ENCODE assay signal across 8 cellular contexts in the genomic region with DNA sequence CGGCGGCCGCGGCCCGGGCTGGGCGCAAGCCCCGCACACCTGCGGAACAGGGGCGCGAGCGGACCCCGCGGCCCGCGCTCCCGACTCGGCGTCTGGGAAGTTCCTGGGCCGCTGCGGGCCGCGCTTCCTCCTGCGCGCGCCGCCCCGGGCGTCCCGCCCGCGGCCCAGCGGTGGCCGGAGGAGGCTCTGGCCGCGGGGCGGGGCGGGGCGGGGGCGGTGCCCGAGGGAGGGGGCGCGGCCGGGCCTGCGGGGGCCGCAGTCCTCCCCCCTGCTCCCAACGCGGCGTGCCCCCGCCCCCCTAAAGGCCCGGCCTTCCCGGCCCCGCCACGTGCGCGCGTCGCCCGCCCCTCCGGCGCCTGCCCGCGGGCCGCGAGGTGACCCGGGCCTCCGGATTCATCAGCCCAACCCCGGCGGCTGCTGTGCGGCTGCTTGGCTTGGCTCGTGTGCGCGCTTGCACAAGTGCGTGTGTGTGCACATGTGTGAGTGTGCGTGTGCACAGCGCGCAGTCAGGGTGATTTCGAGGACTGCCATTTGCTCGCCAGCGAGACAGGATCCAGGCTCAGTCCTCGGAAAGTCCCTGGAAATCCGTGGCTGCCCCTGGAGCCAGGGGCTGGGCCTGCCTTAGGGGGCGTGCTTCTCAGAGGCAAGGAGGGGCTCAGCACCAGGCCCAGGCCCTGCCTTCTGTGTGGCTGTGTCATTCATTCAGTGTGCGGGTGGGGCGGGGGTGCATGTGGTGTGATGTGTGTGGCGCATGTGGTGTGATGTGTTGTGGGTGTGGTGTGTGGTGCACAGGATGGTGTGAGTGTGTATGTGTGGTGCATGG. TPM values are rescaled to one million over a fixed set of nuclear protein-coding genes. Genes with fewer than 3 reads are reported as not detected.
DNase-seq lines count a peak whose midpoint lies in the region; ATAC-seq and TF ChIP-seq lines count a peak whose summit lies in the region.

A gene (minus strand): TSS at position 188 of the 823 bp plus-strand sequence. CDS start 370 bp downstream, outside the sequence.

- no peaks in the 10 kb centered on the region for H3K27me3 ChIP-seq in SK-N-SH (ENCODE audit: insufficient read depth)

- no peak for TF ChIP-seq RAD21 in SK-N-SH (IDR thresholded peaks at IDR 0.05; ENCODE audit: low read length)

- WGBS in SK-N-SH (ENCODE audit: low lambda C conversion rate) = 42% methylated on average over 9 of the region's 85 CpGs

- no peak for TF ChIP-seq EP300 in SK-N-SH (IDR thresholded peaks at IDR 0.05; ENCODE audit: borderline replicate concordance in 1 of 2, low read depth in 1 of 2, low read length in 1 of 2)

- TF ChIP-seq CTCF in SK-N-SH (IDR thresholded peaks at IDR 0.05) (0 out of 2 replicates have a peak, but pooled peaks have one; percentile 10), coronary artery (IDR thresholded peaks at IDR 0.05) (no peak)

- no peaks in the 10 kb centered on the region for H3K36me3 ChIP-seq in SK-N-SH (replicated peaks in 1 of 2; ENCODE audit: control insufficient read depth in 1 of 2, insufficient read depth in 2 of 2, low read length in 1 of 2)

- H3F3A ChIP-seq in SK-N-SH (replicated peaks; ENCODE audit: insufficient read depth) = peaks cover 32% of the 10 kb centered on the region

- ATAC-seq in HG03097 (IDR thresholded peaks at IDR 0.05; ENCODE audit: low FRiP score, unreplicated experiment) = peak; percentile 44
- no peak for ATAC-seq in GM18517 (IDR thresholded peaks at IDR 0.05; ENCODE audit: unreplicated experiment)

- POLR2A ChIA-PET in SK-N-SH (lab: Yijun Ruan, JAX) = no interaction called here

- 0 out of 2 replicates have a peak, but pooled peaks cover 2% of the 10 kb centered on the region for H4K20me1 ChIP-seq in SK-N-SH (ENCODE audit: insufficient read depth)

- H3K9me2 ChIP-seq in SK-N-SH = no peaks in the 10 kb centered on the region

- peak within 1 kb of the TSS; percentile 83 for H3K9ac ChIP-seq in SK-N-SH

- peak; percentile 32 for DNase-seq in stimulated activated CD4-positive, alpha-beta T cell treated with anti-CD3 and anti-CD28 coated beads, Interleukin-12 subunit alpha, Interleukin-12 subunit beta, amount 100 ng/mL, for 4 hours
- DNase-seq in stimulated activated CD4-positive, alpha-beta T cell treated with anti-CD3 and anti-CD28 coated beads, Interleukin-2, amount 100 ng/mL, for 48 hours = no peak
- peak; percentile 91 for DNase-seq in SK-N-SH
- DNase-seq in coronary artery (ENCODE audit: low spot score) = no peak
- DNase-seq in left kidney (ENCODE audit: low read depth, low spot score) = peak; percentile 85
- DNase-seq in stimulated activated CD4-positive, alpha-beta T cell treated with anti-CD3 and anti-CD28 coated beads, Interleukin-4, amount 100 ng/mL, for 24 hours = peak; percentile 12

- peaks cover 17 to 32% of the 10 kb centered on the region in 2 experiments; a peak in 3 of 4 replicates for H3K4me1 ChIP-seq in SK-N-SH (ENCODE audit: control insufficient read depth in 1 of 2, insufficient read depth in 2 of 2, low read depth in 1 of 2, low read length in 1 of 2)

- CTCF ChIA-PET in SK-N-SH (lab: Yijun Ruan, JAX) = interaction anchor here (0.6 to 1.7 kb wide), 2 partner anchors 74 to 164 kb away, joined by 3 to 5 read pairs; no protein-coding TSS in a partner anchor

- no peaks in the 10 kb centered on the region for H3K9me3 ChIP-seq in SK-N-SH

- H2AFZ ChIP-seq in SK-N-SH (ENCODE audit: low read depth) = peak within 1 kb of the TSS; percentile 82; the same call in 1 of the 2 replicates

- H3K79me2 ChIP-seq in SK-N-SH (ENCODE audit: insufficient read depth) = peaks cover 41% of the 10 kb centered on the region

- peak within 1 kb of the TSS in 1 of 2 experiments; percentile 23; a peak in 2 of 4 replicates for H3K27ac ChIP-seq in SK-N-SH (ENCODE audit: low read depth in 2 of 2, low read length in 1 of 2)
- H3K27ac ChIP-seq in coronary artery = peak within 1 kb of the TSS; percentile 87 to 93

- peak within 1 kb of the TSS; percentile 62 to 67 for H3K4me3 ChIP-seq in SK-N-SH (ENCODE audit: low read depth in 2 of 2, low read length in 1 of 2)
- peak within 1 kb of the TSS; percentile 86 for H3K4me3 ChIP-seq in coronary artery

- peak within 1 kb of the TSS; percentile 95 for H3K4me2 ChIP-seq in SK-N-SH

TF ChIP-seq in SK-N-SH, 30 proteins besides CTCF, POLR2A, EP300 and RAD21:
- no peak for TF ChIP-seq FOSL2 (IDR thresholded peaks at IDR 0.05; ENCODE audit: borderline replicate concordance, low read depth)
- TF ChIP-seq, protein P1, sequence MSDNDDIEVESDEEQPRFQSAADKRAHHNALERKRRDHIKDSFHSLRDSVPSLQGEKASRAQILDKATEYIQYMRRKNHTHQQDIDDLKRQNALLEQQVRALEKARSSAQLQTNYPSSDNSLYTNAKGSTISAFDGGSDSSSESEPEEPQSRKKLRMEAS (IDR thresholded peaks at IDR 0.05; ENCODE audit: low read depth) = peak; percentile 93
- peak; percentile 20; the same call in 1 of the 2 replicates for TF ChIP-seq NRF1 (IDR thresholded peaks at IDR 0.05; ENCODE audit: low read depth, low read length)
- TF ChIP-seq RXRA (IDR thresholded peaks at IDR 0.05; ENCODE audit: borderline replicate concordance, low read depth) = no peak
- TF ChIP-seq MXI1 (IDR thresholded peaks at IDR 0.05; ENCODE audit: low read depth, low read length) = peak; percentile 73
TF ChIP-seq in SK-N-SH: peak in this region for 3.

RNA-seq across cellular contexts. Expression of the gene that starts here (rescaled TPM):
- polyA plus RNA-seq in SK-N-SH (2012; rRNA removed) = 9.7 and 15.0 TPM in 2 replicates
- polyA plus RNA-seq in SK-N-SH (2012; cell fraction: cytosol; rRNA removed) = 7.0 and 9.8 TPM in 2 replicates
- polyA plus RNA-seq in SK-N-SH (2012; cell fraction: nucleus; rRNA removed) = 24.0 and 28.3 TPM in 2 replicates

Comparison
In these comparisons a context has a peak if more than half of its experiments do, and no peak if none do; other contexts are left out.
1. DNase-seq: peak in stimulated activated CD4-positive, alpha-beta T cell treated with anti-CD3 and anti-CD28 coated beads, Interleukin-12 subunit alpha, Interleukin-12 subunit beta, amount 100 ng/mL, for 4 hours (single experiment), SK-N-SH (single experiment), left kidney (single experiment) and stimulated activated CD4-positive, alpha-beta T cell treated with anti-CD3 and anti-CD28 coated beads, Interleukin-4, amount 100 ng/mL, for 24 hours (single experiment); none in stimulated activated CD4-positive, alpha-beta T cell treated with anti-CD3 and anti-CD28 coated beads, Interleukin-2, amount 100 ng/mL, for 48 hours (0 of 2) and coronary artery (single experiment).